8 cellular contexts compared by ENCODE assay signal in genomic region chr14:73612339-73613045, GRCh38. TPM values are rescaled to one million over a fixed set of nuclear protein-coding genes. Genes with fewer than 3 reads are reported as not detected.
DNase-seq lines count a peak whose midpoint lies in the region; TF ChIP-seq lines count a peak whose summit lies in the region.

TSS of gene ACOT6 (plus strand) at chr14:73612517. CDS start at chr14:73612572, 55 bp downstream.

- TF ChIP-seq CTCF in GM10248 (IDR thresholded peaks at IDR 0.05; ENCODE audit: control extremely low read depth, extremely low read depth, low read depth, missing control alignments) (no peak), HFF-Myc (IDR thresholded peaks at IDR 0.05; ENCODE audit: low read depth, low read length, missing control alignments) (no peak)

- POLR2A ChIA-PET in GM10248 (lab: Yijun Ruan, JAX): interaction anchor here (1.3 kb wide), 1 partner anchor 14 kb away, joined by 4 read pairs; no protein-coding TSS in a partner anchor

- CTCF ChIA-PET in GM10248 (lab: Yijun Ruan, JAX): interaction anchor here (0.6 to 2.1 kb wide), 8 partner anchors 8 to 104 kb away, joined by 3 to 8 read pairs (median 3); no protein-coding TSS in a partner anchor

- DNase-seq in GM10248 (ENCODE audit: extremely low spot score): peak; percentile 79
- no peak for DNase-seq in HFF-Myc (ENCODE audit: extremely low read depth, low read depth)
- peak; percentile 57 for DNase-seq in NCI-H2171 (lab: John Stamatoyannopoulos, UW)
- peak; percentile 65 for DNase-seq in activated CD4-positive, CD25-positive, alpha-beta regulatory T cell treated with anti-CD3 and anti-CD28 coated beads, Interleukin-2, amount 50 U/mL, for 72 hours
- peak; percentile 74 for DNase-seq in cerebellum (ENCODE audit: low spot score)
- DNase-seq in kidney glomerular epithelial cell (lab: John Stamatoyannopoulos, UW): peak; percentile 33
- peak; percentile 83 for DNase-seq in stimulated activated CD4-positive, alpha-beta T cell treated with anti-CD3 and anti-CD28 coated beads, Interleukin-15, amount 100 ng/mL, for 24 hours
- DNase-seq in NK-92 treated with Interleukin-12 subunit alpha and Interleukin-12 subunit beta, amount 100 ng/mL, for 24 hours (lab: John Stamatoyannopoulos, UW): no peak

- H3K4me3 ChIP-seq in HFF-Myc (replicated peaks; ENCODE audit: low read depth, low read length): peak within 1 kb of the TSS; percentile 49

RNA-seq across cellular contexts. Expression of gene ACOT6, which starts in this region (rescaled TPM):
- total RNA-seq in cerebellum: not detected

Comparison
In these comparisons a context has a peak if more than half of its experiments do, and no peak if none do; other contexts are left out.
1. Peak in DNase-seq in cerebellum; RNA of the gene not detected or under 1 TPM.
2. DNase-seq: peak in GM10248 (single experiment), NCI-H2171 (single experiment), activated CD4-positive, CD25-positive, alpha-beta regulatory T cell treated with anti-CD3 and anti-CD28 coated beads, Interleukin-2, amount 50 U/mL, for 72 hours (single experiment), kidney glomerular epithelial cell (single experiment) and stimulated activated CD4-positive, alpha-beta T cell treated with anti-CD3 and anti-CD28 coated beads, Interleukin-15, amount 100 ng/mL, for 24 hours (single experiment); none in HFF-Myc (single experiment) and NK-92 treated with Interleukin-12 subunit alpha and Interleukin-12 subunit beta, amount 100 ng/mL, for 24 hours (single experiment).